9 cellular contexts compared by ENCODE assay signal in genomic region chr1:201593200-201593828, GRCh38. TPM values are rescaled to one million over a fixed set of nuclear protein-coding genes. Genes with fewer than 3 reads are reported as not detected.
A peak's percentile ranks its signal among the peaks of the same experiment; 100 is the strongest.
DNase-seq lines count a peak whose midpoint lies in the region; ATAC-seq and TF ChIP-seq lines count a peak whose summit lies in the region.
"Had no signal": no experiment of that assay in that cellular context is flagged by ENCODE, and none has a peak within 500 bp of the region (broad histone marks: within the 10 kb centered on the region; RNA-seq: fewer than 3 reads in every experiment).

No MANE protein-coding gene starts in this region.

- H3K36me3 ChIP-seq in GM23338 (ENCODE audit: insufficient read depth), result no peaks in the 10 kb centered on the region
- no peaks in the 10 kb centered on the region for H3K36me3 ChIP-seq in gastrocnemius medialis

- no peak overlapping the region for H2AFZ ChIP-seq in GM23338

- H3K4me1 Mint-ChIP-seq in GM23338, result peaks cover 49% of the 10 kb centered on the region
- H3K4me1 Mint-ChIP-seq in naive thymus-derived CD8-positive, alpha-beta T cell, result peaks cover 0 to 6% (median under 1%) of the 10 kb centered on the region in 4 donors

- H3K36me3 Mint-ChIP-seq in GM23338 (ENCODE audit: low read depth), result no peaks in the 10 kb centered on the region
- no peaks in the 10 kb centered on the region for H3K36me3 Mint-ChIP-seq in naive thymus-derived CD8-positive, alpha-beta T cell

- in situ Hi-C loops in gastrocnemius medialis (cut with MboI; ENCODE audit: low sequenced_read_pairs in 4 of 4), result no loop called here

- TF ChIP-seq POLR2A in gastrocnemius medialis (IDR thresholded peaks at IDR 0.05), result no peak

- peaks cover 6% of the 10 kb centered on the region; the same call in 1 of the 2 replicates for H3F3A ChIP-seq in GM23338 (replicated peaks; ENCODE audit: low read depth)

- no peaks in the 10 kb centered on the region for H4K20me1 ChIP-seq in GM23338 (replicated peaks; ENCODE audit: insufficient read depth)

- H3K9me3 ChIP-seq in gastrocnemius medialis, result no peaks in the 10 kb centered on the region

- H3K27me3 ChIP-seq in GM23338 (ENCODE audit: insufficient read depth) (no peaks in the 10 kb centered on the region), gastrocnemius medialis (no peaks in the 10 kb centered on the region)

- H3K9me3 Mint-ChIP-seq in GM23338, result no peaks in the 10 kb centered on the region
- H3K9me3 Mint-ChIP-seq in naive thymus-derived CD8-positive, alpha-beta T cell, result no peaks in the 10 kb centered on the region

- H3K4me1 ChIP-seq in GM23338 (ENCODE audit: insufficient read depth), result peaks cover 41% of the 10 kb centered on the region
- peaks cover 6 to 10% of the 10 kb centered on the region in 2 donors for H3K4me1 ChIP-seq in gastrocnemius medialis

- H3K9me2 ChIP-seq in GM23338 (ENCODE audit: insufficient read depth), result no peaks in the 10 kb centered on the region

- ATAC-seq in GM23338 (no peak), gastrocnemius medialis (peak; percentile 81 to 87), GM21381 (IDR thresholded peaks at IDR 0.05; ENCODE audit: unreplicated experiment) (no peak)
- ATAC-seq in naive thymus-derived CD8-positive, alpha-beta T cell, result no peak

- H3K4me2 ChIP-seq in GM23338, result peak overlapping the region; percentile 72; the same call in 1 of the 2 replicates

- no peak overlapping the region for H3K27ac ChIP-seq in GM23338 (ENCODE audit: low read depth)
- peak overlapping the region in 2 of 4 donors; percentile 43 to 49 for H3K27ac ChIP-seq in gastrocnemius medialis

- no peak overlapping the region for H3K27ac Mint-ChIP-seq in GM23338
- no peak overlapping the region for H3K27ac Mint-ChIP-seq in naive thymus-derived CD8-positive, alpha-beta T cell

- intact Hi-C loops in gastrocnemius medialis (cut with DNase I; ENCODE audit: low total_unique reads), result no loop called here

- H3K4me3 Mint-ChIP-seq in GM23338, result no peak overlapping the region
- no peak overlapping the region for H3K4me3 Mint-ChIP-seq in naive thymus-derived CD8-positive, alpha-beta T cell

- peaks cover 18% of the 10 kb centered on the region for H3K27me3 Mint-ChIP-seq in GM23338 (ENCODE audit: insufficient read depth, low read depth, poor library complexity)
- H3K27me3 Mint-ChIP-seq in naive thymus-derived CD8-positive, alpha-beta T cell, result peaks cover 0 to 18% (median 0%) of the 10 kb centered on the region in 5 donors

- no peak overlapping the region for H3K4me3 ChIP-seq in GM23338
- no peak overlapping the region for H3K4me3 ChIP-seq in fibroblast of pulmonary artery (replicated peaks; ENCODE audit: low read depth, low read length)
- no peak overlapping the region for H3K4me3 ChIP-seq in gastrocnemius medialis
- H3K4me3 ChIP-seq: skin epidermis had no signal

- TF ChIP-seq CTCF in GM23338 (conservative IDR thresholded peaks at IDR 0.05; ENCODE audit: low read depth in 2 of 2) (no peak), fibroblast of pulmonary artery (IDR thresholded peaks at IDR 0.05; ENCODE audit: low read length, missing control alignments) (no peak), gastrocnemius medialis (IDR thresholded peaks at IDR 0.05 in 4 of 5, conservative IDR thresholded peaks at IDR 0.05 in 1 of 5) (no peak)

- POLR2A ChIA-PET in naive thymus-derived CD8-positive, alpha-beta T cell (lab: Charles Lee), result no interaction called here

- no peak for DNase-seq in GM23338 (ENCODE audit: low spot score)
- DNase-seq in SHP77 (lab: John Stamatoyannopoulos, UW), result peak; percentile 23 to 27
- peak; percentile 99 for DNase-seq in fibroblast of pulmonary artery (ENCODE audit: low read depth)
- DNase-seq in gastrocnemius medialis, result peak; percentile 35 to 76
- DNase-seq in naive thymus-derived CD8-positive, alpha-beta T cell, result no peak
- DNase-seq in activated naive CD4-positive, alpha-beta T cell treated with Interleukin-2 at 50 U/mL for 16 hours, result no peak
- no peak for DNase-seq in COR-L47 (lab: John Stamatoyannopoulos, UW)

- H3K79me2 ChIP-seq in GM23338 (replicated peaks; ENCODE audit: insufficient read depth), result no peaks in the 10 kb centered on the region

TF ChIP-seq in GM23338, 12 proteins besides CTCF, POLR2A, EP300 and RAD21 (continues in another document):
- TF ChIP-seq ZNF331 (CRISPR knock-in tag; IDR thresholded peaks at IDR 0.05; ENCODE audit: low read depth) (no peak), ETS1 (IDR thresholded peaks at IDR 0.05) (no peak), CREB1 (CRISPR knock-in tag; IDR thresholded peaks at IDR 0.05; ENCODE audit: low read depth) (no peak), ZNF114 (CRISPR knock-in tag; IDR thresholded peaks at IDR 0.05) (no peak), NANOG (IDR thresholded peaks at IDR 0.05; ENCODE audit: borderline replicate concordance) (no peak), STAT1 (IDR thresholded peaks at IDR 0.05; ENCODE audit: unreplicated experiment) (no peak), ZNF462 (CRISPR knock-in tag; IDR thresholded peaks at IDR 0.05) (no peak), POLR2AphosphoS5 (IDR thresholded peaks at IDR 0.05; ENCODE audit: low read depth) (no peak)

RNA-seq across cellular contexts. Expression of gene NAV1, which starts 54.4 kb away (rescaled TPM):
- total RNA-seq in GM23338 (2014; rRNA removed; shearing (Covaris generic)), result 37.2 and 37.4 TPM in 2 replicates
- polyA plus RNA-seq in GM23338 (2016; fragmentation: Nextera tagmentation; extraction: Ambion mirVana), result 22.6 and 22.7 TPM in 2 replicates
- 1 to 10 TPM; 4.2 to 9.1 (median 7.1) TPM for total RNA-seq in gastrocnemius medialis
- 1 to 10 TPM; 2.1 to 3.0 TPM for total RNA-seq in naive thymus-derived CD8-positive, alpha-beta T cell
- polyA plus RNA-seq in naive thymus-derived CD8-positive, alpha-beta T cell, result 1 to 10 TPM in 1 of 3 donors, under 1 TPM in 2; 0.10 to 1.9 (median 0.41) TPM

Comparison
In these comparisons a context has a peak if more than half of its experiments do, and no peak if none do; other contexts are left out.
1. ATAC-seq: peak in gastrocnemius medialis (2 of 2); none in GM23338 (single experiment), GM21381 (single experiment) and naive thymus-derived CD8-positive, alpha-beta T cell (0 of 2).
2. DNase-seq: peak in SHP77 (2 of 2), fibroblast of pulmonary artery (single experiment) and gastrocnemius medialis (2 of 2); none in GM23338 (single experiment), naive thymus-derived CD8-positive, alpha-beta T cell (0 of 10), activated naive CD4-positive, alpha-beta T cell treated with Interleukin-2 at 50 U/mL for 16 hours (single experiment) and COR-L47 (single experiment).